ENCODE assay signal across 17 cellular contexts in genomic region chr15:101043011-101043410, GRCh38.
A peak's percentile ranks its signal among the peaks of the same experiment; 100 is the strongest.
DNase-seq lines count a peak whose midpoint lies in the region; ATAC-seq, FAIRE-seq and TF ChIP-seq lines count a peak whose summit lies in the region.
"Had no signal": no experiment of that assay in that cellular context is flagged by ENCODE, and none has a peak within 500 bp of the region (broad histone marks: within the 10 kb centered on the region; RNA-seq: fewer than 3 reads in every experiment).

No MANE protein-coding gene starts in this region.

- POLR2A ChIA-PET in HCT116 (lab: Charles Lee) (no interaction called here), K562 (lab: Yijun Ruan, JAX) (no interaction called here)

- H4K20me1 ChIP-seq in HCT116 (ENCODE audit: insufficient read depth) = peaks cover 4% of the 10 kb centered on the region; the same call in 1 of the 2 replicates
- peaks cover 6% of the 10 kb centered on the region; the same call in 1 of the 2 replicates for H4K20me1 ChIP-seq in K562 (replicated peaks; ENCODE audit: control insufficient read depth, insufficient read depth, low read length)

- no peaks in the 10 kb centered on the region for H3K79me2 ChIP-seq in HCT116 (ENCODE audit: insufficient read depth, low read length)
- H3K79me2 ChIP-seq in K562 (ENCODE audit: control insufficient read depth, insufficient read depth, low read length) = no peaks in the 10 kb centered on the region

- no peaks in the 10 kb centered on the region for H3K36me3 Mint-ChIP-seq in nephron (ENCODE audit: low read depth)
- H3K36me3 Mint-ChIP-seq: CD8-positive, alpha-beta T cell had no signal

- H3K4me1 Mint-ChIP-seq in nephron = peaks cover 33% of the 10 kb centered on the region

- H3K27me3 Mint-ChIP-seq in nephron (ENCODE audit: low read depth) = peaks cover 6% of the 10 kb centered on the region

- H3K36me3 ChIP-seq in HCT116 (ENCODE audit: control insufficient read depth in 1 of 2, insufficient read depth in 2 of 2, low read length in 2 of 2) (no peaks in the 10 kb centered on the region), K562 (ENCODE audit: control insufficient read depth, insufficient read depth, low read length) (no peaks in the 10 kb centered on the region), small intestine (ENCODE audit: control insufficient read depth in 2 of 2, insufficient read depth in 2 of 2, low read length in 2 of 2) (no peaks in the 10 kb centered on the region)

- peaks cover 19% of the 10 kb centered on the region for H3K9me3 Mint-ChIP-seq in nephron

- H3K27me3 ChIP-seq in HCT116 (ENCODE audit: insufficient read depth, low read length) (no peaks in the 10 kb centered on the region), K562 (ENCODE audit: control insufficient read depth in 2 of 2, insufficient read depth in 2 of 2, low read length in 2 of 2) (peaks cover 46 to 52% of the 10 kb centered on the region in 2 experiments), small intestine (ENCODE audit: control insufficient read depth in 2 of 2, insufficient read depth in 2 of 2, low read length in 2 of 2) (no peaks in the 10 kb centered on the region)

- BruUV-seq in HCT116 (replicated peaks; lab: Mats Ljungman, UMichigan) (no TSS peak), K562 (replicated peaks; lab: Mats Ljungman, UMichigan) (no TSS peak)

- RAD21 ChIA-PET in HCT116 (lab: Charles Lee; ENCODE audit: low non-redundant PET in 1 of 2, low total read pairs in 2 of 2, uncharacterized antibody in 2 of 2, unreplicated experiment in 2 of 2) = no interaction called here

- H3K9me1 ChIP-seq in K562 (ENCODE audit: control insufficient read depth, insufficient read depth, low read length) = peaks cover 4% of the 10 kb centered on the region

- TF ChIP-seq POLR2A in HCT116 (IDR thresholded peaks at IDR 0.05; ENCODE audit: borderline replicate concordance, extremely low read depth, insufficient read depth, insufficient read length) = no peak
- no peak for TF ChIP-seq POLR2A in K562 (conservative IDR thresholded peaks at IDR 0.05)

- H3K27ac Mint-ChIP-seq in nephron = peak overlapping the region in 2 of 3 experiments; percentile 98
- H3K27ac Mint-ChIP-seq: CD8-positive, alpha-beta T cell had no signal

- no peak overlapping the region for H2AFZ ChIP-seq in HCT116 (ENCODE audit: low read depth, low read length, poor library complexity, severe bottlenecking)
- no peak overlapping the region for H2AFZ ChIP-seq in K562 (ENCODE audit: low read depth, low read length)

- H3K9ac ChIP-seq in HCT116 (ENCODE audit: low read length) = no peak overlapping the region
- no peak overlapping the region for H3K9ac ChIP-seq in K562 (ENCODE audit: insufficient read depth in 1 of 2, low read depth in 2 of 2, low read length in 2 of 2)

- CTCF ChIA-PET in HCT116 (lab: Charles Lee) = no interaction called here
- CTCF ChIA-PET in K562 (lab: Yijun Ruan, JAX; ENCODE audit: low intra/inter-chr PET ratio) = no interaction called here

- H3K4me1 ChIP-seq in HCT116 (ENCODE audit: control insufficient read depth in 1 of 2, insufficient read depth in 2 of 2, low read length in 2 of 2) (no peaks in the 10 kb centered on the region), K562 (replicated peaks in 1 of 2; ENCODE audit: control insufficient read depth in 2 of 2, insufficient read depth in 2 of 2, low read length in 2 of 2) (no peaks in the 10 kb centered on the region), small intestine (ENCODE audit: control insufficient read depth in 2 of 2, insufficient read depth in 1 of 2, low read depth in 1 of 2, low read length in 1 of 2) (no peaks in the 10 kb centered on the region)

- no peak overlapping the region for H3K4me3 ChIP-seq in HCT116 (replicated peaks in 1 of 2; ENCODE audit: low read depth in 1 of 2, low read length in 2 of 2)
- H3K4me3 ChIP-seq in K562 = no peak overlapping the region
- H3K4me3 ChIP-seq in small intestine (ENCODE audit: low read depth in 1 of 2, low read length in 2 of 2) = no peak overlapping the region

- FAIRE-seq in K562 (lab: Jason Lieb, UNC) (no peak), small intestine (lab: Jason Lieb, UNC) (no peak)
- FAIRE-seq: H54 had no signal

- DNase-seq in HCT116 (ENCODE audit: low read depth, low spot score) (no peak), K562 (ENCODE audit: extremely low read depth in 1 of 4, low spot score in 3 of 4) (no peak), ureter (ENCODE audit: low spot score) (peak; percentile 32), foreskin melanocyte (no peak), small intestine (no peak)
- DNase-seq: DND-41, GDM1, Kasumi-1, NCI-H187 treated with DMSO at 0.1 percent for 48 hours, NCI-H2171, NCI-H446 treated with DMSO at 0.1 percent for 48 hours, NCI-H774, SHP77 treated with DMSO at 0.1 percent for 48 hours had no signal

- intact Hi-C loops in HCT116 (cut with micrococcal nuclease) = no loop called here
- intact Hi-C loops in K562 (cut with micrococcal nuclease) = no loop called here

- ATAC-seq in HCT116 = peak; percentile 70
- 0 out of 3 replicates have a peak, but pooled peaks have one; percentile 42 for ATAC-seq in K562
- ATAC-seq in GM18870 (IDR thresholded peaks at IDR 0.05; ENCODE audit: unreplicated experiment) = no peak
- ATAC-seq: CD8-positive, alpha-beta T cell had no signal

- H3K9me3 ChIP-seq in HCT116 (ENCODE audit: control insufficient read depth in 1 of 2, insufficient read depth in 1 of 2, low read depth in 1 of 2, low read length in 2 of 2) (no peaks in the 10 kb centered on the region), K562 (replicated peaks; ENCODE audit: control insufficient read depth, insufficient read depth, low read depth, low read length) (no peaks in the 10 kb centered on the region), small intestine (ENCODE audit: control insufficient read depth, low read depth) (no peaks in the 10 kb centered on the region)

- H3K27ac ChIP-seq in HCT116 (ENCODE audit: low read depth, low read length) (no peak overlapping the region), K562 (ENCODE audit: extremely low read depth, low read depth, low read length) (no peak overlapping the region), small intestine (ENCODE audit: low read depth in 1 of 2, low read length in 1 of 2) (no peak overlapping the region)

- in situ Hi-C loops in K562 (cut with MboI) = no loop called here

- WGBS in K562 (ENCODE audit: insufficient coverage, low coverage, missing lambda C conversion rate) = 7% methylated on average over 5 of the region's 5 CpGs
- WGBS in small intestine, 3 donors = 91 to 92% (median 92%) methylated on average over 5 of the region's 5 CpGs

- no peak for TF ChIP-seq EP300 in K562 (IDR thresholded peaks at IDR 0.05; ENCODE audit: low read length)

- H3K4me2 ChIP-seq in HCT116 (ENCODE audit: low read length) = no peak overlapping the region
- H3K4me2 ChIP-seq in K562 (ENCODE audit: insufficient read depth, low read length) = no peak overlapping the region

- TF ChIP-seq CTCF in HCT116 (IDR thresholded peaks at IDR 0.05 in 2 of 3, conservative IDR thresholded peaks at IDR 0.05 in 1 of 3; ENCODE audit: borderline replicate concordance in 1 of 3, insufficient read depth in 1 of 3, low read depth in 2 of 3, low read length in 2 of 3) (no peak), K562 (IDR thresholded peaks at IDR 0.05 in 2 of 3, conservative IDR thresholded peaks at IDR 0.05 in 1 of 3; ENCODE audit: insufficient read depth in 2 of 3, low read depth in 1 of 3, low read length in 3 of 3) (no peak), nephron (IDR thresholded peaks at IDR 0.05; ENCODE audit: unreplicated experiment in 3 of 3) (no peak)

- TF ChIP-seq RAD21 in HCT116 (IDR thresholded peaks at IDR 0.05; ENCODE audit: low read depth) (no peak), K562 (CRISPR knock-in tag; conservative IDR thresholded peaks at IDR 0.05 in 1 of 2, IDR thresholded peaks at IDR 0.05 in 1 of 2) (no peak)

- H3K9me2 ChIP-seq in HCT116 (ENCODE audit: insufficient read depth) = no peaks in the 10 kb centered on the region

- no peak overlapping the region for H3K4me3 Mint-ChIP-seq in nephron
- H3K4me3 Mint-ChIP-seq: CD8-positive, alpha-beta T cell had no signal

TF ChIP-seq in HCT116, 20 proteins besides CTCF, POLR2A, EP300 and RAD21 (continues in another document):
- TF ChIP-seq SIN3A (IDR thresholded peaks at IDR 0.05; ENCODE audit: low read depth) = no peak
- no peak for TF ChIP-seq ATF3 (IDR thresholded peaks at IDR 0.05)
- no peak for TF ChIP-seq ELF1 (IDR thresholded peaks at IDR 0.05; ENCODE audit: borderline replicate concordance, low read depth)

TF ChIP-seq in K562, 482 proteins besides CTCF, POLR2A, EP300 and RAD21:
- TF ChIP-seq TCF7L2 (IDR thresholded peaks at IDR 0.05; ENCODE audit: low read depth, low read length) (no peak), HNRNPL (IDR thresholded peaks at IDR 0.05; ENCODE audit: low read depth, low read length) (no peak), TARDBP (IDR thresholded peaks at IDR 0.05) (no peak), ZNF75A (CRISPR knock-in tag; IDR thresholded peaks at IDR 0.05) (no peak), SIN3A (IDR thresholded peaks at IDR 0.05; ENCODE audit: borderline replicate concordance in 2 of 2, control insufficient read depth in 1 of 2, low read depth in 2 of 2, low read length in 2 of 2) (no peak), ZNF57 (CRISPR knock-in tag; IDR thresholded peaks at IDR 0.05) (no peak), SRF (CRISPR knock-in tag; IDR thresholded peaks at IDR 0.05) (no peak)
